In genomic region chr19:1170938-1171754, GRCh38 we compare ENCODE assay signal across 1 cellular context.
TF ChIP-seq lines count a peak whose summit lies in the region.

No MANE protein-coding gene starts in this region.

TF ChIP-seq in K562, 482 proteins besides CTCF, POLR2A, EP300 and RAD21 (continued from another document and continues in another):
- no peak for TF ChIP-seq CTCFL (IDR thresholded peaks at IDR 0.05; ENCODE audit: borderline replicate concordance, insufficient read depth, low read depth, low read length, poor library complexity, severe bottlenecking)
- TF ChIP-seq ZNF449 (CRISPR knock-in tag; IDR thresholded peaks at IDR 0.05) = no peak
- TF ChIP-seq ELF4 (CRISPR knock-in tag; IDR thresholded peaks at IDR 0.05) = no peak
- TF ChIP-seq ATF2 (CRISPR knock-in tag; IDR thresholded peaks at IDR 0.05) = no peak
- no peak for TF ChIP-seq ZNF224 (CRISPR knock-in tag; IDR thresholded peaks at IDR 0.05)
- no peak for TF ChIP-seq RBM25 (IDR thresholded peaks at IDR 0.05; ENCODE audit: low read depth, low read length, severe bottlenecking)
- peak; percentile 52; the same call in 1 of the 2 replicates for TF ChIP-seq SUPT5H (IDR thresholded peaks at IDR 0.05)
- no peak for TF ChIP-seq PYGO2 (tag; IDR thresholded peaks at IDR 0.05)
- TF ChIP-seq CEBPB (tag; IDR thresholded peaks at IDR 0.05) = 0 out of 2 replicates have a peak, but pooled peaks have one; percentile 12
- TF ChIP-seq MAX (CRISPR knock-in tag; IDR thresholded peaks at IDR 0.05) = peak; percentile 37
- TF ChIP-seq SOX6 (IDR thresholded peaks at IDR 0.05) = no peak
- no peak for TF ChIP-seq ZFP30 (CRISPR knock-in tag; IDR thresholded peaks at IDR 0.05; ENCODE audit: borderline replicate concordance)
- TF ChIP-seq CREB3L1 (IDR thresholded peaks at IDR 0.05; ENCODE audit: borderline replicate concordance, low read depth) = no peak
- TF ChIP-seq SREBF1 (IDR thresholded peaks at IDR 0.05; ENCODE audit: borderline replicate concordance, low read depth, low read length) = no peak
- no peak for TF ChIP-seq USF1 (CRISPR knock-in tag; IDR thresholded peaks at IDR 0.05)
- no peak for TF ChIP-seq ZNF140 (CRISPR knock-in tag; IDR thresholded peaks at IDR 0.05)
- no peak for TF ChIP-seq DNMT1 (IDR thresholded peaks at IDR 0.05)
- TF ChIP-seq BMI1 (IDR thresholded peaks at IDR 0.05; ENCODE audit: low read length) = no peak
- TF ChIP-seq STAT5A (IDR thresholded peaks at IDR 0.05; ENCODE audit: borderline replicate concordance, low read length) = peak; percentile 41; the same call in 1 of the 2 replicates
- no peak for TF ChIP-seq CHAMP1 (IDR thresholded peaks at IDR 0.05)
- no peak for TF ChIP-seq PREB (CRISPR knock-in tag; IDR thresholded peaks at IDR 0.05)
- no peak; the same call in 1 of the 2 replicates for TF ChIP-seq ZNF143 (CRISPR knock-in tag; IDR thresholded peaks at IDR 0.05)
- no peak for TF ChIP-seq TFAP4 (CRISPR knock-in tag; IDR thresholded peaks at IDR 0.05; ENCODE audit: borderline replicate concordance)
- TF ChIP-seq KDM4B (IDR thresholded peaks at IDR 0.05; ENCODE audit: borderline replicate concordance in 2 of 2, low read depth in 1 of 2) = no peak
- no peak for TF ChIP-seq HNRNPK (IDR thresholded peaks at IDR 0.05; ENCODE audit: low read depth, low read length, poor library complexity, severe bottlenecking)
- TF ChIP-seq ZNF639 (CRISPR knock-in tag; conservative IDR thresholded peaks at IDR 0.05 in 1 of 2, IDR thresholded peaks at IDR 0.05 in 1 of 2) = no peak
- TF ChIP-seq ZBTB7A (IDR thresholded peaks at IDR 0.05; ENCODE audit: borderline replicate concordance, control insufficient read depth, low read depth, low read length) = no peak
- TF ChIP-seq ZNF12 (CRISPR knock-in tag; IDR thresholded peaks at IDR 0.05) = no peak
- TF ChIP-seq NFE2 (IDR thresholded peaks at IDR 0.05; ENCODE audit: low read depth) = no peak
- no peak for TF ChIP-seq MCM2 (IDR thresholded peaks at IDR 0.05; ENCODE audit: low read depth)
- no peak for TF ChIP-seq ZNF609 (CRISPR knock-in tag; IDR thresholded peaks at IDR 0.05; ENCODE audit: borderline replicate concordance)
- no peak for TF ChIP-seq POLR2AphosphoS5 (IDR thresholded peaks at IDR 0.05; ENCODE audit: control insufficient read depth, insufficient read depth, low read depth, low read length)
- TF ChIP-seq EHMT2 (IDR thresholded peaks at IDR 0.05) = no peak
